16 cellular contexts compared by ENCODE assay signal in genomic region chr9:81861644-81862043, GRCh38.
DNase-seq lines count a peak whose midpoint lies in the region; ATAC-seq, FAIRE-seq and TF ChIP-seq lines count a peak whose summit lies in the region.
"Had no signal": no experiment of that assay in that cellular context is flagged by ENCODE, and none has a peak within 500 bp of the region (broad histone marks: within the 10 kb centered on the region; RNA-seq: fewer than 3 reads in every experiment).

No MANE protein-coding gene starts in this region.

- no peak for TF ChIP-seq CTCF in astrocyte (IDR thresholded peaks at IDR 0.05; ENCODE audit: insufficient read depth, low read depth, low read length)
- no peak for TF ChIP-seq CTCF in left lung (IDR thresholded peaks at IDR 0.05)

- H3K9me3 Mint-ChIP-seq in astrocyte (ENCODE audit: unreplicated experiment) = no peaks in the 10 kb centered on the region
- no peaks in the 10 kb centered on the region for H3K9me3 Mint-ChIP-seq in stimulated activated memory B cell treated with anti-CD40 and anti-IgM and Interleukin-4, amounts not matched to agents 10 μg/mL and 1 μg/mL and 100 μg/mL, for 72 hours
- H3K9me3 Mint-ChIP-seq: activated naive CD8-positive, alpha-beta T cell treated with anti-CD3 and anti-CD28 coated beads for 36 hours had no signal

- H3K9me3 ChIP-seq in astrocyte (ENCODE audit: insufficient read depth, low read depth, low read length) (no peaks in the 10 kb centered on the region), left lung (no peaks in the 10 kb centered on the region)
- H3K9me3 ChIP-seq: psoas muscle had no signal

- no peaks in the 10 kb centered on the region for H3K36me3 ChIP-seq in astrocyte (ENCODE audit: insufficient read depth, low read length)
- no peaks in the 10 kb centered on the region for H3K36me3 ChIP-seq in left lung

- H3K4me1 ChIP-seq in astrocyte (ENCODE audit: insufficient read depth, low read length) (peaks cover 3% of the 10 kb centered on the region), left lung (no peaks in the 10 kb centered on the region)
- H3K4me1 ChIP-seq: psoas muscle had no signal

- H3K9ac ChIP-seq in astrocyte (ENCODE audit: low read length) = no peak overlapping the region

- peaks cover 3% of the 10 kb centered on the region for H3K27me3 Mint-ChIP-seq in astrocyte (ENCODE audit: low read depth, unreplicated experiment)
- H3K27me3 Mint-ChIP-seq in stimulated activated memory B cell treated with anti-CD40 and anti-IgM and Interleukin-4, amounts not matched to agents 10 μg/mL and 1 μg/mL and 100 μg/mL, for 72 hours = no peaks in the 10 kb centered on the region
- H3K27me3 Mint-ChIP-seq: activated CD4-positive, alpha-beta T cell treated with anti-CD3 and anti-CD28 coated beads for 36 hours; activated naive CD8-positive, alpha-beta T cell treated with anti-CD3 and anti-CD28 coated beads for 36 hours had no signal

- H3K27ac ChIP-seq in astrocyte (ENCODE audit: low read depth, low read length) (no peak overlapping the region), left lung (no peak overlapping the region)
- H3K27ac ChIP-seq: psoas muscle had no signal

- H2AFZ ChIP-seq in astrocyte (ENCODE audit: low read depth, low read length) = no peak overlapping the region

- DNase-seq in ACHN (peak; percentile 29), HS-5 (ENCODE audit: low read depth) (peak; percentile 63), astrocyte (ENCODE audit: low read depth) (peak; percentile 88), glomerular visceral epithelial cell (ENCODE audit: extremely low spot score) (peak; percentile 41), NCI-H345 (lab: John Stamatoyannopoulos, UW) (no peak), left lung (no peak)
- DNase-seq: activated CD4-positive, alpha-beta T cell treated with anti-CD3 and anti-CD28 coated beads for 36 hours; activated naive CD8-positive, alpha-beta T cell treated with anti-CD3 and anti-CD28 coated beads for 36 hours; Calu3; left cardiac atrium; psoas muscle; Right ventricle myocardium superior had no signal

- no peaks in the 10 kb centered on the region for H3K79me2 ChIP-seq in astrocyte (ENCODE audit: insufficient read depth, low read length)

- in situ Hi-C loops in ACHN (cut with HindIII; ENCODE audit: low pct_ligation_motif_present, low pct_unique_long_range_greater_than_20kb, low sequenced_read_pairs) = no loop called here

- H3K4me3 Mint-ChIP-seq in astrocyte (ENCODE audit: unreplicated experiment) = no peak overlapping the region
- no peak overlapping the region for H3K4me3 Mint-ChIP-seq in stimulated activated memory B cell treated with anti-CD40 and anti-IgM and Interleukin-4, amounts not matched to agents 10 μg/mL and 1 μg/mL and 100 μg/mL, for 72 hours
- H3K4me3 Mint-ChIP-seq: activated CD4-positive, alpha-beta T cell treated with anti-CD3 and anti-CD28 coated beads for 36 hours; activated naive CD8-positive, alpha-beta T cell treated with anti-CD3 and anti-CD28 coated beads for 36 hours had no signal

- ATAC-seq in HG02970 (IDR thresholded peaks at IDR 0.05; ENCODE audit: low FRiP score, unreplicated experiment) (no peak), left lung (no peak)
- ATAC-seq in stimulated activated memory B cell treated with anti-CD40 and anti-IgM and Interleukin-4, amounts not matched to agents 10 μg/mL and 1 μg/mL and 100 μg/mL, for 72 hours = no peak
- ATAC-seq: activated CD4-positive, alpha-beta T cell treated with anti-CD3 and anti-CD28 coated beads for 36 hours; HepG2; psoas muscle had no signal

- intact Hi-C loops in left lung (cut with DNase I) = no loop called here

- H3K27me3 ChIP-seq in astrocyte (ENCODE audit: insufficient read depth, low read length) = no peaks in the 10 kb centered on the region
- H3K27me3 ChIP-seq in left lung = no peaks in the 10 kb centered on the region

- FAIRE-seq in astrocyte (lab: Jason Lieb, UNC) = peak; percentile 41
- FAIRE-seq: endometrium, HepG2 had no signal

- H3K4me3 ChIP-seq in astrocyte (ENCODE audit: insufficient read depth, low read depth, low read length) (no peak overlapping the region), left lung (no peak overlapping the region)
- H3K4me3 ChIP-seq: psoas muscle had no signal

- H3K4me1 Mint-ChIP-seq in astrocyte (ENCODE audit: low read depth, unreplicated experiment) = peaks cover 2% of the 10 kb centered on the region
- no peaks in the 10 kb centered on the region for H3K4me1 Mint-ChIP-seq in stimulated activated memory B cell treated with anti-CD40 and anti-IgM and Interleukin-4, amounts not matched to agents 10 μg/mL and 1 μg/mL and 100 μg/mL, for 72 hours
- H3K4me1 Mint-ChIP-seq: activated CD4-positive, alpha-beta T cell treated with anti-CD3 and anti-CD28 coated beads for 36 hours; activated naive CD8-positive, alpha-beta T cell treated with anti-CD3 and anti-CD28 coated beads for 36 hours had no signal

- no peaks in the 10 kb centered on the region for H4K20me1 ChIP-seq in astrocyte (ENCODE audit: insufficient read depth, low read length)

- H3K36me3 Mint-ChIP-seq in astrocyte (ENCODE audit: low read depth, unreplicated experiment) = no peaks in the 10 kb centered on the region
- no peaks in the 10 kb centered on the region for H3K36me3 Mint-ChIP-seq in stimulated activated memory B cell treated with anti-CD40 and anti-IgM and Interleukin-4, amounts not matched to agents 10 μg/mL and 1 μg/mL and 100 μg/mL, for 72 hours
- H3K36me3 Mint-ChIP-seq: activated naive CD8-positive, alpha-beta T cell treated with anti-CD3 and anti-CD28 coated beads for 36 hours had no signal

- peak overlapping the region; percentile 69 for H3K4me2 ChIP-seq in astrocyte (ENCODE audit: low read length)

- no peak overlapping the region for H3K27ac Mint-ChIP-seq in astrocyte (ENCODE audit: unreplicated experiment)
- no peak overlapping the region for H3K27ac Mint-ChIP-seq in stimulated activated memory B cell treated with anti-CD40 and anti-IgM and Interleukin-4, amounts not matched to agents 10 μg/mL and 1 μg/mL and 100 μg/mL, for 72 hours
- H3K27ac Mint-ChIP-seq: activated CD4-positive, alpha-beta T cell treated with anti-CD3 and anti-CD28 coated beads for 36 hours; activated naive CD8-positive, alpha-beta T cell treated with anti-CD3 and anti-CD28 coated beads for 36 hours had no signal

Comparison
In these comparisons a context has a peak if more than half of its experiments do, and no peak if none do; other contexts are left out.
1. DNase-seq: peak in ACHN (single experiment), HS-5 (single experiment), astrocyte (single experiment) and glomerular visceral epithelial cell (single experiment); none in NCI-H345 (single experiment) and left lung (0 of 2).